ENCODE assay signal across 1 cellular context in genomic region chr10:128209862-128210214, GRCh38.
TF ChIP-seq lines count a peak whose summit lies in the region.

No MANE protein-coding gene starts in this region.

TF ChIP-seq in HepG2, 621 proteins besides CTCF, POLR2A, EP300 and RAD21 (continued from another document):
- TF ChIP-seq, protein P1, sequence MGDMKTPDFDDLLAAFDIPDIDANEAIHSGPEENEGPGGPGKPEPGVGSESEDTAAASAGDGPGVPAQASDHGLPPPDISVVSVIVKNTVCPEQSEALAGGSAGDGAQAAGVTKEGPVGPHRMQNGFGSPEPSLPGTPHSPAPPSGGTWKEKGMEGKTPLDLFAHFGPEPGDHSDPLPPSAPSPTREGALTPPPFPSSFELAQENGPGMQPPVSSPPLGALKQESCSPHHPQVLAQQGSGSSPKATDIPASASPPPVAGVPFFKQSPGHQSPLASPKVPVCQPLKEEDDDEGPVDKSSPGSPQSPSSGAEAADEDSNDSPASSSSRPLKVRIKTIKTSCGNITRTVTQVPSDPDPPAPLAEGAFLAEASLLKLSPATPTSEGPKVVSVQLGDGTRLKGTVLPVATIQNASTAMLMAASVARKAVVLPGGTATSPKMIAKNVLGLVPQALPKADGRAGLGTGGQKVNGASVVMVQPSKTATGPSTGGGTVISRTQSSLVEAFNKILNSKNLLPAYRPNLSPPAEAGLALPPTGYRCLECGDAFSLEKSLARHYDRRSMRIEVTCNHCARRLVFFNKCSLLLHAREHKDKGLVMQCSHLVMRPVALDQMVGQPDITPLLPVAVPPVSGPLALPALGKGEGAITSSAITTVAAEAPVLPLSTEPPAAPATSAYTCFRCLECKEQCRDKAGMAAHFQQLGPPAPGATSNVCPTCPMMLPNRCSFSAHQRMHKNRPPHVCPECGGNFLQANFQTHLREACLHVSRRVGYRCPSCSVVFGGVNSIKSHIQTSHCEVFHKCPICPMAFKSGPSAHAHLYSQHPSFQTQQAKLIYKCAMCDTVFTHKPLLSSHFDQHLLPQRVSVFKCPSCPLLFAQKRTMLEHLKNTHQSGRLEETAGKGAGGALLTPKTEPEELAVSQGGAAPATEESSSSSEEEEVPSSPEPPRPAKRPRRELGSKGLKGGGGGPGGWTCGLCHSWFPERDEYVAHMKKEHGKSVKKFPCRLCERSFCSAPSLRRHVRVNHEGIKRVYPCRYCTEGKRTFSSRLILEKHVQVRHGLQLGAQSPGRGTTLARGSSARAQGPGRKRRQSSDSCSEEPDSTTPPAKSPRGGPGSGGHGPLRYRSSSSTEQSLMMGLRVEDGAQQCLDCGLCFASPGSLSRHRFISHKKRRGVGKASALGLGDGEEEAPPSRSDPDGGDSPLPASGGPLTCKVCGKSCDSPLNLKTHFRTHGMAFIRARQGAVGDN (CRISPR knock-in tag; IDR thresholded peaks at IDR 0.05): 0 out of 2 replicates have a peak, but pooled peaks have one; percentile 5
- TF ChIP-seq ZNF335 (CRISPR knock-in tag; IDR thresholded peaks at IDR 0.05): no peak
- 0 out of 2 replicates have a peak, but pooled peaks have one; percentile 27 for TF ChIP-seq HES4 (CRISPR knock-in tag; IDR thresholded peaks at IDR 0.05; ENCODE audit: borderline replicate concordance)
- TF ChIP-seq GABPA (IDR thresholded peaks at IDR 0.05; ENCODE audit: low read depth, low read length): no peak
- TF ChIP-seq GABPA (CRISPR knock-in tag; IDR thresholded peaks at IDR 0.05; ENCODE audit: low read depth): no peak
